13 cellular contexts compared by ENCODE assay signal in the genomic region with DNA sequence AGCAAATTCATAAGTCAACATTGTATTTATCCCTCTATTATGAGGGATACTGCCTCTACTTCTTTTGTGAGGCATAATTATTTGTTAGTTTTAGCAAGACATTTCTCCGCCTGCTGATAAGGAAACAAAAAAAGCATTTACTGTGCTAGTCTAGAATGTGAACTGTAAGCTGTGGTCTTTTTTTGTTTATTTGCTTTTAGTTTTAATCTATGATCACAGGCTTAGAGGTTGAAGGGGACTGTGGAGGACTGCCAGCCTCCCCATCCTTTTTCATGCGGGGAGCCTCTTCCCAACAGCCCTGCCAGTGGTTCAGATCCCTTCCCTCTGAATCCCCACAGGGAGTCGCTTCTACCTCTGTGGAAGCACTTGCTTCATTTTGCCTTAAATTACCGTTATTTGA.
"Had no signal": no experiment of that assay in that cellular context is flagged by ENCODE, and none has a peak within 500 bp of the region (broad histone marks: within the 10 kb centered on the region; RNA-seq: fewer than 3 reads in every experiment).

No MANE protein-coding gene starts in this region.

- H3K27ac ChIP-seq: body of pancreas, left ventricle myocardium inferior, sigmoid colon, upper lobe of left lung had no signal

- H3K27me3 ChIP-seq: body of pancreas, sigmoid colon, upper lobe of left lung had no signal

- ATAC-seq: body of pancreas, WTC11 had no signal

- DNase-seq: activated CD4-positive, alpha-beta T cell treated with anti-CD3 and anti-CD28 coated beads for 48 hours; activated CD8-positive, alpha-beta memory T cell treated with anti-CD3 and anti-CD28 coated beads for 24 hours; activated naive CD4-positive, alpha-beta T cell treated with Interleukin-2 at 50 U/mL for 16 hours; body of pancreas; central memory CD4-positive, alpha-beta T cell; effector memory CD4-positive, alpha-beta T cell; kidney; left ventricle myocardium inferior; sigmoid colon; stimulated activated CD4-positive, alpha-beta T cell treated with anti-CD3 and anti-CD28 coated beads, Interleukin-12 subunit alpha, Interleukin-12 subunit beta, amount 100 ng/mL, for 4 hours; stimulated activated naive CD4-positive, alpha-beta T cell treated with Interleukin-2 at 50 U/mL for 16 hours; upper lobe of left lung had no signal

- H3K9me3 ChIP-seq: body of pancreas, left ventricle myocardium inferior, sigmoid colon, upper lobe of left lung had no signal

- H3K36me3 ChIP-seq: sigmoid colon, upper lobe of left lung had no signal

- H3K4me1 ChIP-seq: body of pancreas, left ventricle myocardium inferior, sigmoid colon, upper lobe of left lung had no signal

- H3K4me3 ChIP-seq: body of pancreas, left ventricle myocardium inferior, sigmoid colon, upper lobe of left lung had no signal
